24 cellular contexts compared by ENCODE assay signal in genomic region chr9:123422593-123422992, GRCh38.
"Had no signal": no experiment of that assay in that cellular context is flagged by ENCODE, and none has a peak within 500 bp of the region (broad histone marks: within the 10 kb centered on the region; RNA-seq: fewer than 3 reads in every experiment).

No MANE protein-coding gene starts in this region.

- H3K27me3 Mint-ChIP-seq: activated CD4-positive, alpha-beta memory T cell treated with anti-CD3 and anti-CD28 coated beads for 36 hours; activated CD4-positive, alpha-beta T cell treated with anti-CD3 and anti-CD28 coated beads, Interleukin-2, amount 10 ng/mL, durations not matched to agents 7 days and 5 days; activated naive CD8-positive, alpha-beta T cell treated with anti-CD3 and anti-CD28 coated beads for 36 hours; T-cell had no signal

- H3K27ac ChIP-seq: SK-N-MC, VCaP had no signal

- H3K4me3 ChIP-seq: SK-N-MC had no signal

- H3K4me3 Mint-ChIP-seq: activated CD4-positive, alpha-beta memory T cell treated with anti-CD3 and anti-CD28 coated beads for 36 hours; activated CD4-positive, alpha-beta T cell treated with anti-CD3 and anti-CD28 coated beads, Interleukin-2, amount 10 ng/mL, durations not matched to agents 7 days and 5 days; activated naive CD8-positive, alpha-beta T cell treated with anti-CD3 and anti-CD28 coated beads for 36 hours; activated T-cell treated with anti-CD3 and anti-CD28 coated beads, Interleukin-2, amount 50 U/mL, for 4 hours; T-cell had no signal

- DNase-seq: activated CD4-positive, alpha-beta memory T cell treated with anti-CD3 and anti-CD28 coated beads for 36 hours; activated CD4-positive, alpha-beta T cell treated with anti-CD3 and anti-CD28 coated beads, Interleukin-2, amount 10 ng/mL, durations not matched to agents 7 days and 5 days; activated CD4-positive, CD25-positive, alpha-beta regulatory T cell; activated CD8-positive, alpha-beta memory T cell treated with anti-CD3 and anti-CD28 coated beads for 24 hours; activated effector memory CD4-positive, alpha-beta T cell treated with anti-CD3 and anti-CD28 coated beads, Interleukin-2, amount 50 U/mL, for 16 hours; activated naive CD4-positive, alpha-beta T cell treated with Interleukin-2 at 50 U/mL for 16 hours; activated naive CD8-positive, alpha-beta T cell treated with anti-CD3 and anti-CD28 coated beads for 36 hours; activated T-cell treated with anti-CD3 and anti-CD28 coated beads, Interleukin-2, amount 50 U/mL, for 4 hours; caudate nucleus; Karpas-422; MM.1S; NCI-H1105; NCI-H1436; NCI-H1694 treated with DMSO at 0.1 percent for 48 hours; NCI-H2029 treated with DMSO at 0.1 percent for 48 hours; NCI-H345; NCI-H510A; NCI-H526 treated with DMSO at 0.1 percent for 48 hours; NCI-H82; T-cell; T-helper 2 cell; T1000 had no signal

- H3K27ac Mint-ChIP-seq: activated CD4-positive, alpha-beta memory T cell treated with anti-CD3 and anti-CD28 coated beads for 36 hours; activated naive CD8-positive, alpha-beta T cell treated with anti-CD3 and anti-CD28 coated beads for 36 hours; T-cell had no signal

- ATAC-seq: activated T-cell treated with anti-CD3 and anti-CD28 coated beads, Interleukin-2, amount 50 U/mL, for 4 hours; T-cell had no signal

- H3K9me3 Mint-ChIP-seq: activated CD4-positive, alpha-beta memory T cell treated with anti-CD3 and anti-CD28 coated beads for 36 hours; activated CD4-positive, alpha-beta T cell treated with anti-CD3 and anti-CD28 coated beads, Interleukin-2, amount 10 ng/mL, durations not matched to agents 7 days and 5 days; activated naive CD8-positive, alpha-beta T cell treated with anti-CD3 and anti-CD28 coated beads for 36 hours; activated T-cell treated with anti-CD3 and anti-CD28 coated beads, Interleukin-2, amount 50 U/mL, for 4 hours; T-cell had no signal

- H3K4me1 Mint-ChIP-seq: activated CD4-positive, alpha-beta T cell treated with anti-CD3 and anti-CD28 coated beads, Interleukin-2, amount 10 ng/mL, durations not matched to agents 7 days and 5 days; T-cell had no signal
